26 cellular contexts compared by ENCODE assay signal in the genomic region with DNA sequence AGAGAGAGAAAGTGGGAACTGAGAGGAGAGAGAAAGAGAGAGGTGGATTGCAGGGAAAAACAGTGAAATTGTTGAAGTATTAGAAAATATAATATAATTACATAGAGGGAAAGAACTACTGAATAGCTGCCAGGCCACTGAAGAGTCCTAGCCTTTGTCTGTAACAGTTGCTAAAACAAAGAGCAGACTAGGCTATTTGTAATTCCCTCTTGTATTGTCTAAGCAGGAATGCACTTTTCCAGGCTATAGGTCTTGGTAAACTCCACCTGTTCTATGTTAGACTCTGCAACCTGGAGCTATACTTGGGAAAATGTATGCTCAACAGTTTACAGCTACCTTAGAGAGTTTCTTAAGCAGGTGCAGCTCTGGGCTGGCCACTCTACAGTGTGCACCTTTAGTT.
"Had no signal": no experiment of that assay in that cellular context is flagged by ENCODE, and none has a peak within 500 bp of the region (broad histone marks: within the 10 kb centered on the region; RNA-seq: fewer than 3 reads in every experiment).

No MANE protein-coding gene starts in this region.

- DNase-seq: naive thymus-derived CD4-positive, alpha-beta T cell; natural killer cell; pancreas; right cardiac atrium; right lobe of liver; sigmoid colon; small intestine; stimulated activated CD4-positive, alpha-beta T cell treated with anti-CD3 and anti-CD28 coated beads, Interleukin-15, amount 100 ng/mL, for 24 hours; stimulated activated CD4-positive, alpha-beta T cell treated with anti-CD3 and anti-CD28 coated beads, Interleukin-2, amount 100 ng/mL, for 24 hours; stimulated activated CD4-positive, alpha-beta T cell treated with anti-CD3 and anti-CD28 coated beads, Interleukin-2, amount 100 ng/mL, for 48 hours; stimulated activated CD4-positive, alpha-beta T cell treated with anti-CD3 and anti-CD28 coated beads, Interleukin-4, amount 100 ng/mL, for 24 hours; stimulated activated naive B cell treated with anti-CD40 and anti-IgM and Interleukin-4, amounts not matched to agents 10 μg/mL and 1 μg/mL and 100 μg/mL, for 72 hours; stimulated activated naive CD4-positive, alpha-beta T cell treated with Interleukin-2 at 50 U/mL for 16 hours; substantia nigra; testis; tibial artery; transverse colon; upper lobe of right lung; uterus had no signal

- H3K9me3 ChIP-seq: neutrophil, pancreas, prostate gland, right lobe of liver, sigmoid colon, suprapubic skin, testis, tibial artery, transverse colon, upper lobe of right lung, uterus had no signal

- H3K9me3 Mint-ChIP-seq: nephron, type B pancreatic cell had no signal

- H3K4me1 ChIP-seq: pancreas, prostate gland, right lobe of liver, sigmoid colon, suprapubic skin, testis, tibial artery, transverse colon, upper lobe of right lung, uterus had no signal

- H3K4me3 Mint-ChIP-seq: naive thymus-derived CD4-positive, alpha-beta T cell; natural killer cell; nephron; stimulated activated effector memory CD8-positive, alpha-beta T cell treated with anti-CD3 and anti-CD28 coated beads, Interleukin-12 subunit alpha, Interleukin-12 subunit beta, amount 100 ng/mL, for 72 hours; stimulated activated naive B cell treated with anti-CD40 and anti-IgM and Interleukin-4, amounts not matched to agents 10 μg/mL and 1 μg/mL and 100 μg/mL, for 72 hours; stimulated activated naive CD8-positive, alpha-beta T cell treated with anti-CD3 and anti-CD28 coated beads, Interleukin-15, Interleukin-2, amounts not matched to agents 100 ng/mL and 50 ng/mL, for 24 hours; type B pancreatic cell had no signal

- H3K27me3 ChIP-seq: neutrophil, pancreas, right lobe of liver, sigmoid colon, suprapubic skin, testis, tibial artery, transverse colon, upper lobe of right lung, uterus had no signal

- H3K27ac ChIP-seq: neutrophil, pancreas, prostate gland, right lobe of liver, sigmoid colon, suprapubic skin, testis, tibial artery, transverse colon, upper lobe of right lung, uterus had no signal

- ATAC-seq: naive thymus-derived CD4-positive, alpha-beta T cell; natural killer cell; pancreas; right cardiac atrium; right lobe of liver; stimulated activated effector memory CD8-positive, alpha-beta T cell treated with anti-CD3 and anti-CD28 coated beads, Interleukin-12 subunit alpha, Interleukin-12 subunit beta, amount 100 ng/mL, for 72 hours; stimulated activated naive B cell treated with anti-CD40 and anti-IgM and Interleukin-4, amounts not matched to agents 10 μg/mL and 1 μg/mL and 100 μg/mL, for 72 hours; upper lobe of right lung had no signal

- H3K36me3 Mint-ChIP-seq: naive thymus-derived CD4-positive, alpha-beta T cell; natural killer cell; stimulated activated effector memory CD8-positive, alpha-beta T cell treated with anti-CD3 and anti-CD28 coated beads, Interleukin-12 subunit alpha, Interleukin-12 subunit beta, amount 100 ng/mL, for 72 hours; stimulated activated naive B cell treated with anti-CD40 and anti-IgM and Interleukin-4, amounts not matched to agents 10 μg/mL and 1 μg/mL and 100 μg/mL, for 72 hours; type B pancreatic cell had no signal

- H3K27ac Mint-ChIP-seq: naive thymus-derived CD4-positive, alpha-beta T cell; natural killer cell; nephron; stimulated activated effector memory CD8-positive, alpha-beta T cell treated with anti-CD3 and anti-CD28 coated beads, Interleukin-12 subunit alpha, Interleukin-12 subunit beta, amount 100 ng/mL, for 72 hours; stimulated activated naive B cell treated with anti-CD40 and anti-IgM and Interleukin-4, amounts not matched to agents 10 μg/mL and 1 μg/mL and 100 μg/mL, for 72 hours; stimulated activated naive CD8-positive, alpha-beta T cell treated with anti-CD3 and anti-CD28 coated beads, Interleukin-15, Interleukin-2, amounts not matched to agents 100 ng/mL and 50 ng/mL, for 24 hours; type B pancreatic cell had no signal

- H3K27me3 Mint-ChIP-seq: naive thymus-derived CD4-positive, alpha-beta T cell; stimulated activated naive B cell treated with anti-CD40 and anti-IgM and Interleukin-4, amounts not matched to agents 10 μg/mL and 1 μg/mL and 100 μg/mL, for 72 hours; stimulated activated naive CD8-positive, alpha-beta T cell treated with anti-CD3 and anti-CD28 coated beads, Interleukin-15, Interleukin-2, amounts not matched to agents 100 ng/mL and 50 ng/mL, for 24 hours had no signal

- H3K4me3 ChIP-seq: pancreas, prostate gland, right lobe of liver, sigmoid colon, suprapubic skin, testis, tibial artery, transverse colon, upper lobe of right lung, uterus had no signal

- H3K36me3 ChIP-seq: neutrophil, pancreas, prostate gland, right lobe of liver, sigmoid colon, suprapubic skin, tibial artery, transverse colon, upper lobe of right lung, uterus had no signal

- H3K4me1 Mint-ChIP-seq: naive thymus-derived CD4-positive, alpha-beta T cell; natural killer cell; nephron; stimulated activated effector memory CD8-positive, alpha-beta T cell treated with anti-CD3 and anti-CD28 coated beads, Interleukin-12 subunit alpha, Interleukin-12 subunit beta, amount 100 ng/mL, for 72 hours; stimulated activated naive B cell treated with anti-CD40 and anti-IgM and Interleukin-4, amounts not matched to agents 10 μg/mL and 1 μg/mL and 100 μg/mL, for 72 hours had no signal
